ENCODE assay signal across 17 cellular contexts in the genomic region with DNA sequence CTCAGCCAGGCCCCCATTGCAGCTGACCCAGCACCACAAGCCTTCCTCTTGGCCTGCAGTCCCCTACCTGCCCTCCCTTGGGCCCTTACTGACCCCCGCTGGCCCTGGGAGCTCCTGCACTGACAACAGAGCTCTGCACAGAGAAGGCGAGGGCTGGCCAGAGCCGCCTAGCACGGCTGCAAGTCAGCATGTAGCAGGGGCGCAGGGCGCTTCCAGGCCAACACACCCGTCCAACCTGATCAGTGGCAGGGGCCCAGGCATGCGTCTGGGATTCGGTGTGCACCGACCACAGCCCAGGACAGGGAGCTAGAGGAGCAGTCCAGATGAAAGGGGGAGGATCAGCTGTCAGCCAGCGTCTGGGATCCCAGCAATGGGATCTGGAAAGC. TPM values are rescaled to one million over a fixed set of nuclear protein-coding genes. Genes with fewer than 3 reads are reported as not detected.
DNase-seq lines count a peak whose midpoint lies in the region; ATAC-seq, FAIRE-seq and TF ChIP-seq lines count a peak whose summit lies in the region.
"Had no signal": no experiment of that assay in that cellular context is flagged by ENCODE, and none has a peak within 500 bp of the region (broad histone marks: within the 10 kb centered on the region; RNA-seq: fewer than 3 reads in every experiment).

No MANE protein-coding gene starts in this region.

- no peak overlapping the region for H3K4me3 Mint-ChIP-seq in HFFc6
- H3K4me3 Mint-ChIP-seq in astrocyte (ENCODE audit: unreplicated experiment), result peak overlapping the region; percentile 17
- H3K4me3 Mint-ChIP-seq: activated CD8-positive, alpha-beta T cell treated with anti-CD3 and anti-CD28 coated beads, Interleukin-2, amount 10 ng/mL, durations not matched to agents 7 days and 5 days had no signal

- peaks cover 41% of the 10 kb centered on the region for H4K20me1 ChIP-seq in astrocyte (ENCODE audit: insufficient read depth, low read length)

- peak; percentile 18 for TF ChIP-seq CTCF in AG04449 (IDR thresholded peaks at IDR 0.05; ENCODE audit: insufficient read depth, low read length, missing control alignments)
- TF ChIP-seq CTCF in HFFc6 (IDR thresholded peaks at IDR 0.05), result peak; percentile 37
- no peak for TF ChIP-seq CTCF in astrocyte (IDR thresholded peaks at IDR 0.05; ENCODE audit: insufficient read depth, low read depth, low read length)
- no peak for TF ChIP-seq CTCF in gastrocnemius medialis (IDR thresholded peaks at IDR 0.05 in 4 of 5, conservative IDR thresholded peaks at IDR 0.05 in 1 of 5)

- H3K27ac Mint-ChIP-seq in HFFc6 (no peak overlapping the region), astrocyte (ENCODE audit: unreplicated experiment) (peak overlapping the region; percentile 62)
- H3K27ac Mint-ChIP-seq: activated CD8-positive, alpha-beta T cell treated with anti-CD3 and anti-CD28 coated beads, Interleukin-2, amount 10 ng/mL, durations not matched to agents 7 days and 5 days had no signal

- H3K9ac ChIP-seq in astrocyte (ENCODE audit: low read length), result peak overlapping the region; percentile 85
- H3K9ac ChIP-seq: parathyroid adenoma had no signal

- POLR2A ChIA-PET in AG04449 (lab: Yijun Ruan, JAX), result interaction anchor here (0.6 to 0.9 kb wide), 2 partner anchors 52 to 105 kb away, joined by 3 to 4 read pairs; no protein-coding TSS in a partner anchor

- H3K9me3 Mint-ChIP-seq in HFFc6 (no peaks in the 10 kb centered on the region), astrocyte (ENCODE audit: unreplicated experiment) (no peaks in the 10 kb centered on the region)

- peak overlapping the region; percentile 89 for H3K4me2 ChIP-seq in astrocyte (ENCODE audit: low read length)

- CTCF ChIA-PET in AG04449 (lab: Yijun Ruan, JAX), result interaction anchor here (0.8 to 3.8 kb wide), 5 partner anchors 11 to 392 kb away, joined by 3 to 33 read pairs (median 12); no protein-coding TSS in a partner anchor

- peaks cover 22% of the 10 kb centered on the region for H3K27me3 Mint-ChIP-seq in HFFc6 (ENCODE audit: insufficient read depth)
- peaks cover 31% of the 10 kb centered on the region for H3K27me3 Mint-ChIP-seq in astrocyte (ENCODE audit: low read depth, unreplicated experiment)

- no peaks in the 10 kb centered on the region for H3K9me3 ChIP-seq in astrocyte (ENCODE audit: insufficient read depth, low read depth, low read length)
- H3K9me3 ChIP-seq in gastrocnemius medialis, result no peaks in the 10 kb centered on the region
- H3K9me3 ChIP-seq: mucosa of descending colon had no signal

- no peaks in the 10 kb centered on the region for H3K36me3 Mint-ChIP-seq in HFFc6 (ENCODE audit: low read depth)
- H3K36me3 Mint-ChIP-seq in astrocyte (ENCODE audit: low read depth, unreplicated experiment), result no peaks in the 10 kb centered on the region

- no peak overlapping the region for H2AFZ ChIP-seq in astrocyte (ENCODE audit: low read depth, low read length)
- H2AFZ ChIP-seq: parathyroid adenoma had no signal

- peaks cover 79% of the 10 kb centered on the region for H3K79me2 ChIP-seq in astrocyte (ENCODE audit: insufficient read depth, low read length)
- H3K79me2 ChIP-seq: parathyroid adenoma had no signal

- no peak for TF ChIP-seq POLR2A in gastrocnemius medialis (IDR thresholded peaks at IDR 0.05)

- H3K27ac ChIP-seq in astrocyte (ENCODE audit: low read depth, low read length), result peak overlapping the region; percentile 91
- no peak overlapping the region for H3K27ac ChIP-seq in gastrocnemius medialis
- H3K27ac ChIP-seq: parathyroid adenoma had no signal

- peaks cover 29% of the 10 kb centered on the region for H3K4me1 Mint-ChIP-seq in HFFc6 (ENCODE audit: low read depth)
- H3K4me1 Mint-ChIP-seq in astrocyte (ENCODE audit: low read depth, unreplicated experiment), result peaks cover 16% of the 10 kb centered on the region

- ATAC-seq in gastrocnemius medialis (no peak), GM21825 (IDR thresholded peaks at IDR 0.05; ENCODE audit: unreplicated experiment) (no peak), HG03521 (IDR thresholded peaks at IDR 0.05; ENCODE audit: unreplicated experiment) (no peak)
- ATAC-seq: activated CD8-positive, alpha-beta T cell treated with anti-CD3 and anti-CD28 coated beads, Interleukin-2, amount 10 ng/mL, durations not matched to agents 7 days and 5 days; mucosa of descending colon had no signal

- intact Hi-C loops in gastrocnemius medialis (cut with DNase I; ENCODE audit: low total_unique reads), result no loop called here

- H3K4me3 ChIP-seq in AG04449 (ENCODE audit: low read depth, low read length) (no peak overlapping the region), astrocyte (ENCODE audit: insufficient read depth, low read depth, low read length) (peak overlapping the region; percentile 74), gastrocnemius medialis (no peak overlapping the region)
- H3K4me3 ChIP-seq: mucosa of descending colon had no signal

- DNase-seq in AG04449 (ENCODE audit: low read depth, low spot score), result no peak
- DNase-seq in HFFc6, result no peak
- peak; percentile 62 for DNase-seq in astrocyte (ENCODE audit: low read depth)
- DNase-seq in iris pigment epithelial cell (ENCODE audit: low read depth), result peak; percentile 34
- DNase-seq in gastrocnemius medialis, result no peak
- DNase-seq in NCI-H748 (lab: John Stamatoyannopoulos, UW; ENCODE audit: unreplicated experiment), result no peak
- DNase-seq: activated CD8-positive, alpha-beta T cell treated with anti-CD3 and anti-CD28 coated beads, Interleukin-2, amount 10 ng/mL, durations not matched to agents 7 days and 5 days; activated gamma-delta T cell; DMS153; kidney; MM.1S; mucosa of descending colon; NCI-H2107 had no signal

- H3K4me1 ChIP-seq in astrocyte (ENCODE audit: insufficient read depth, low read length) (peaks cover 45% of the 10 kb centered on the region), gastrocnemius medialis (peaks cover 5 to 12% of the 10 kb centered on the region in 2 donors)
- H3K4me1 ChIP-seq: parathyroid adenoma had no signal

- H3K36me3 ChIP-seq in astrocyte (ENCODE audit: insufficient read depth, low read length), result no peaks in the 10 kb centered on the region
- no peaks in the 10 kb centered on the region for H3K36me3 ChIP-seq in gastrocnemius medialis

- H3K27me3 ChIP-seq in astrocyte (ENCODE audit: insufficient read depth, low read length) (peaks cover under 1% of the 10 kb centered on the region), gastrocnemius medialis (peaks cover 59 to 66% (median 62%) of the 10 kb centered on the region in 3 donors)

- in situ Hi-C loops in gastrocnemius medialis (cut with MboI; ENCODE audit: low sequenced_read_pairs in 4 of 4), result no loop called here

- no peak for FAIRE-seq in astrocyte (lab: Jason Lieb, UNC)
- FAIRE-seq: endometrium, kidney had no signal

RNA-seq across cellular contexts. Expression of gene WNT7B, which starts 7.6 kb away (rescaled TPM):
- total RNA-seq in HFFc6 (2021; fragmentation: NEBNext Ultra II Directional; extraction: Animal tissue kit (Norgen Biotek cat#: 25700)), result under 1 TPM in 5 of 6 experiments, not detected in 1; 0.07 to 0.14 (median 0.09) TPM
- total RNA-seq in astrocyte, result 1.6 and 1.7 TPM in 2 replicates
- not detected for total RNA-seq in gastrocnemius medialis
- total RNA-seq: activated CD8-positive, alpha-beta T cell treated with anti-CD3 and anti-CD28 coated beads, Interleukin-2, amount 10 ng/mL, durations not matched to agents 7 days and 5 days; mucosa of descending colon had no signal

Comparison
In these comparisons a context has a peak if more than half of its experiments do, and no peak if none do; other contexts are left out.
1. DNase-seq: peak in astrocyte (single experiment) and iris pigment epithelial cell (single experiment); none in AG04449 (single experiment), HFFc6 (single experiment), gastrocnemius medialis (0 of 2) and NCI-H748 (single experiment).
2. CTCF ChIP-seq: peak in AG04449 (single experiment) and HFFc6 (single experiment); none in astrocyte (single experiment) and gastrocnemius medialis (0 of 5).